23 cellular contexts compared by ENCODE assay signal in genomic region chr20:11542645-11543044, GRCh38.
"Had no signal": no experiment of that assay in that cellular context is flagged by ENCODE, and none has a peak within 500 bp of the region (broad histone marks: within the 10 kb centered on the region; RNA-seq: fewer than 3 reads in every experiment).

No MANE protein-coding gene starts in this region.

- H3K36me3 ChIP-seq: adrenal gland, ascending aorta, heart left ventricle, left lung, prostate gland, thoracic aorta, upper lobe of left lung had no signal

- H3K36me3 Mint-ChIP-seq: activated naive CD8-positive, alpha-beta T cell; natural killer cell had no signal

- H3K4me1 ChIP-seq: left lung, prostate gland had no signal

- H3K27me3 Mint-ChIP-seq: activated B cell treated with CpG ODN at 0.5 μM for 24 hours; activated CD4-positive, alpha-beta T cell treated with anti-CD3 and anti-CD28 coated beads for 36 hours; activated naive CD8-positive, alpha-beta T cell had no signal

- H3K4me1 Mint-ChIP-seq: activated B cell treated with CpG ODN at 0.5 μM for 24 hours; activated CD4-positive, alpha-beta T cell treated with anti-CD3 and anti-CD28 coated beads for 36 hours; natural killer cell had no signal

- DNase-seq: activated B cell treated with CpG ODN at 0.5 μM for 24 hours; activated CD4-positive, alpha-beta T cell treated with anti-CD3 and anti-CD28 coated beads for 36 hours; activated CD4-positive, alpha-beta T cell treated with anti-CD3 and anti-CD28 coated beads, Interleukin-2, amount 50 U/mL, for 48 hours; activated CD8-positive, alpha-beta memory T cell treated with anti-CD3 and anti-CD28 coated beads, Interleukin-2, amount 50 U/mL, for 48 hours; activated naive CD4-positive, alpha-beta T cell; activated T-cell treated with anti-CD3 and anti-CD28 coated beads, Interleukin-2, amount 50 U/mL, for 4 hours; adrenal gland; cortex of kidney; endodermal cell; heart left ventricle; left lung; midbrain; natural killer cell; stimulated activated CD4-positive, alpha-beta T cell treated with anti-CD3 and anti-CD28 coated beads, Interleukin-4, amount 100 ng/mL, for 24 hours; stimulated activated naive CD4-positive, alpha-beta T cell treated with Interleukin-2 at 50 U/mL for 16 hours; T-helper 9 cell; upper lobe of left lung had no signal

- H3K9me3 ChIP-seq: adrenal gland, ascending aorta, heart left ventricle, left lung, prostate gland, thoracic aorta, upper lobe of left lung had no signal

- H3K27ac ChIP-seq: adrenal gland, ascending aorta, heart left ventricle, left lung, prostate gland, thoracic aorta, upper lobe of left lung had no signal

- H3K9me3 Mint-ChIP-seq: activated B cell treated with CpG ODN at 0.5 μM for 24 hours; activated T-cell treated with anti-CD3 and anti-CD28 coated beads, Interleukin-2, amount 50 U/mL, for 4 hours; activated T-helper 2 cell treated with anti-CD3 and anti-CD28 coated beads, Interferon-gamma antibody, Interleukin-2, Interleukin-4, amounts not matched to agents 10 μg/mL and 5 μg/mL and 100 μg/mL, durations not matched to agents 14 hours and 24 hours and 36 hours; natural killer cell had no signal

- H3K4me3 Mint-ChIP-seq: activated B cell treated with CpG ODN at 0.5 μM for 24 hours; activated CD4-positive, alpha-beta T cell treated with anti-CD3 and anti-CD28 coated beads for 36 hours; activated naive CD8-positive, alpha-beta T cell; activated T-cell treated with anti-CD3 and anti-CD28 coated beads, Interleukin-2, amount 50 U/mL, for 4 hours; endodermal cell; natural killer cell had no signal

- H3K27me3 ChIP-seq: adrenal gland, ascending aorta, left lung, upper lobe of left lung had no signal

- H3K27ac Mint-ChIP-seq: activated B cell treated with CpG ODN at 0.5 μM for 24 hours; activated CD4-positive, alpha-beta T cell treated with anti-CD3 and anti-CD28 coated beads for 36 hours; activated naive CD8-positive, alpha-beta T cell; activated T-helper 2 cell treated with anti-CD3 and anti-CD28 coated beads, Interferon-gamma antibody, Interleukin-2, Interleukin-4, amounts not matched to agents 10 μg/mL and 5 μg/mL and 100 μg/mL, durations not matched to agents 14 hours and 24 hours and 36 hours; endodermal cell; natural killer cell had no signal

- H3K4me3 ChIP-seq: adrenal gland, ascending aorta, heart left ventricle, left lung, lung, prostate gland, thoracic aorta, upper lobe of left lung had no signal

- ATAC-seq: activated CD4-positive, alpha-beta T cell treated with anti-CD3 and anti-CD28 coated beads for 36 hours; activated T-cell treated with anti-CD3 and anti-CD28 coated beads, Interleukin-2, amount 50 U/mL, for 4 hours; heart left ventricle; left lung; natural killer cell had no signal
